8 cellular contexts compared by ENCODE assay signal in genomic region chr4:88006956-88007303, GRCh38. TPM values are rescaled to one million over a fixed set of nuclear protein-coding genes. Genes with fewer than 3 reads are reported as not detected.
DNase-seq lines count a peak whose midpoint lies in the region; ATAC-seq and TF ChIP-seq lines count a peak whose summit lies in the region.

No MANE protein-coding gene starts in this region.

- H3K9me3 ChIP-seq in BE2C (no peaks in the 10 kb centered on the region), MG63 (no peaks in the 10 kb centered on the region)

- H3K4me1 Mint-ChIP-seq in nephron progenitor cell: peaks cover 54% of the 10 kb centered on the region

- no peak overlapping the region for H3K27ac Mint-ChIP-seq in nephron progenitor cell

- H3K4me3 Mint-ChIP-seq in nephron progenitor cell: peak overlapping the region; percentile 86

- TF ChIP-seq CTCF in BE2C (IDR thresholded peaks at IDR 0.05; ENCODE audit: low read depth, low read length) (no peak), nephron progenitor cell (IDR thresholded peaks at IDR 0.05) (no peak)

- ATAC-seq in HG02981 (IDR thresholded peaks at IDR 0.05; ENCODE audit: unreplicated experiment) (no peak), GM19397 (IDR thresholded peaks at IDR 0.05; ENCODE audit: unreplicated experiment) (no peak), HG02852 (IDR thresholded peaks at IDR 0.05; ENCODE audit: unreplicated experiment) (no peak)

- no peaks in the 10 kb centered on the region for H3K36me3 Mint-ChIP-seq in nephron progenitor cell (ENCODE audit: low read depth)

- H3K27me3 Mint-ChIP-seq in nephron progenitor cell (ENCODE audit: low read depth, poor library complexity): peaks cover 14% of the 10 kb centered on the region

- DNase-seq in BE2C: no peak
- DNase-seq in MG63: no peak
- DNase-seq in ecto neural progenitor cell (ENCODE audit: low spot score): peak; percentile 48
- DNase-seq in nephron progenitor cell: peak; percentile 8
- DNase-seq in NCI-H524 (lab: John Stamatoyannopoulos, UW): no peak

- H3K36me3 ChIP-seq in BE2C (no peaks in the 10 kb centered on the region), MG63 (no peaks in the 10 kb centered on the region)

- H3K27me3 ChIP-seq in BE2C: no peaks in the 10 kb centered on the region; the same call in 1 of the 2 replicates
- no peaks in the 10 kb centered on the region for H3K27me3 ChIP-seq in MG63

- no peaks in the 10 kb centered on the region for H3K4me1 ChIP-seq in BE2C

- H3K9me3 Mint-ChIP-seq in nephron progenitor cell: peaks cover 5% of the 10 kb centered on the region

- peak overlapping the region; percentile 64 for H3K4me3 ChIP-seq in BE2C (ENCODE audit: low read depth, low read length)
- peak overlapping the region; percentile 60 for H3K4me3 ChIP-seq in MG63

RNA-seq across cellular contexts. Expression of gene PKD2, which starts 0.5 kb away (rescaled TPM):
- polyA plus RNA-seq in BE2C (2012; ENCODE audit: insufficient read depth, insufficient read length, low read depth): 6.3 TPM
- total RNA-seq in MG63 (2014; rRNA removed; shearing (Covaris generic); ENCODE audit: low replicate concordance): 9.0 and 14.2 TPM in 2 replicates

RNA-seq across cellular contexts. Expression of gene SPP1, which starts 31.4 kb away (rescaled TPM):
- polyA plus RNA-seq in BE2C (2012; ENCODE audit: insufficient read depth, insufficient read length, low read depth): not detected
- not detected in 2 replicates for total RNA-seq in MG63 (2014; rRNA removed; shearing (Covaris generic); ENCODE audit: low replicate concordance)

Comparison
In these comparisons a context has a peak if more than half of its experiments do, and no peak if none do; other contexts are left out.
1. DNase-seq: peak in ecto neural progenitor cell (single experiment) and nephron progenitor cell (single experiment); none in BE2C (single experiment), MG63 (single experiment) and NCI-H524 (0 of 2).